Comparison of ENCODE assay signal across 9 cellular contexts in the genomic region with DNA sequence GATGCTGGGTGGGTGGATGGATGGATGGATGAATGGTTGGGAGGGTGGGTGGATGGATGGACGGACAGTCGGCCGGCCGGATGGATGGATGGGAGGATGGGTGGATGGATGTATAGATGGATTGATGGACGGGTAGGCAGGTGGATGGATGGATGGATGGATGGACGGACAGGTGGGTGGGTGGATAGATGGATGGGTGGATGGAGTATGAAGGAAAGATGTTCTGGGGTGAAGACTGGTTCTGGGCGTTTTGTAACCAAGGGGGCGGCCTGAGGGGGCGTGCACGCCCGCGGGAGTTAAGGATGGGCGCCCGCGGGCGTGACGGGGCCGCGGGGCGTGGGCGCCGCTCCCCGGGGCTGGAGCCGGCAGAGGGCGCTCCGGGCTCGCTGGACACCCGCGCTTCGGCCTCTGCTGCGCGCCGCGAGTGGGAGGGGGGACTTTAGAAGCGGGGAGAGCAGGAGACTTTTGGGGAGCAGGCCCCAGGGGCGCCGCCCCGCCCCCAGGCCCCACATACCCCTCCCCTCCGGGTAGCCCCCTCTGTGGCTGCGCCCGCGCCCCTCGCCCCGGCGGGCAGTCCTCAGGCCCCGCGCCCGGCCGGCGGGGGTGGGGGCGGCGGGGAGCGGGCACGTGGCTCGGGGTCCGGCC. TPM values are rescaled to one million over a fixed set of nuclear protein-coding genes. Genes with fewer than 3 reads are reported as not detected.
DNase-seq lines count a peak whose midpoint lies in the region; ATAC-seq and TF ChIP-seq lines count a peak whose summit lies in the region.
"Had no signal": no experiment of that assay in that cellular context is flagged by ENCODE, and none has a peak within 500 bp of the region (broad histone marks: within the 10 kb centered on the region; RNA-seq: fewer than 3 reads in every experiment).

TSS of gene NECAB2 (plus strand) at position 407 of the 645 bp plus-strand sequence. CDS start 405 bp downstream, outside the sequence.

- no peaks in the 10 kb centered on the region for H3K9me3 Mint-ChIP-seq in activated naive CD4-positive, alpha-beta T cell treated with anti-CD3 and anti-CD28 coated beads, Interleukin-2, amount 50 U/mL, for 72 hours

- H3K4me1 ChIP-seq in DOHH2 (ENCODE audit: control insufficient read depth, low read length) (no peaks in the 10 kb centered on the region), cardiac muscle cell (ENCODE audit: low read depth) (no peaks in the 10 kb centered on the region)

- H3K27ac Mint-ChIP-seq in activated naive CD4-positive, alpha-beta T cell treated with anti-CD3 and anti-CD28 coated beads, Interleukin-2, amount 50 U/mL, for 72 hours = no peak within 1 kb of the TSS

- H3K36me3 ChIP-seq in DOHH2 (ENCODE audit: control insufficient read depth, low read length) = no peaks in the 10 kb centered on the region
- no peaks in the 10 kb centered on the region for H3K36me3 ChIP-seq in cardiac muscle cell

- H3K27ac ChIP-seq in DOHH2 (ENCODE audit: low read depth, low read length) (no peak within 1 kb of the TSS), cardiac muscle cell (no peak within 1 kb of the TSS)

- DNase-seq in HK-2 (ENCODE audit: unreplicated experiment) = peak; percentile 58
- peak in 1 of 2 donors; percentile 49 for DNase-seq in activated naive CD4-positive, alpha-beta T cell treated with anti-CD3 and anti-CD28 coated beads, Interleukin-2, amount 50 U/mL, for 72 hours (ENCODE audit: low spot score in 2 of 2)
- DNase-seq in cardiac muscle cell (ENCODE audit: low read depth in 1 of 2, low spot score in 1 of 2) = peak; percentile 36 to 72
- DNase-seq in pons (ENCODE audit: low spot score) = peak; percentile 9
- DNase-seq in kidney glomerular epithelial cell (lab: John Stamatoyannopoulos, UW) = no peak
- DNase-seq in stimulated activated naive CD4-positive, alpha-beta T cell (lab: John Stamatoyannopoulos, UW) = no peak

- no peaks in the 10 kb centered on the region for H3K9me3 ChIP-seq in DOHH2 (ENCODE audit: control insufficient read depth, insufficient read depth, low read length)
- H3K9me3 ChIP-seq in cardiac muscle cell (ENCODE audit: low read depth) = no peaks in the 10 kb centered on the region

- no peaks in the 10 kb centered on the region for H3K9me2 ChIP-seq in DOHH2 (replicated peaks; ENCODE audit: control insufficient read depth, low read length)

- no peaks in the 10 kb centered on the region for H3K79me2 ChIP-seq in DOHH2 (ENCODE audit: control insufficient read depth, low read length)

- no peaks in the 10 kb centered on the region for H3F3A ChIP-seq in DOHH2 (ENCODE audit: control insufficient read depth, insufficient read depth)

- H4K20me1 ChIP-seq in DOHH2 (ENCODE audit: control insufficient read depth, insufficient read depth, low read depth, low read length) = no peaks in the 10 kb centered on the region

- peak; percentile 45 to 64 for ATAC-seq in activated naive CD4-positive, alpha-beta T cell treated with anti-CD3 and anti-CD28 coated beads, Interleukin-2, amount 50 U/mL, for 72 hours
- no peak for ATAC-seq in HG02763 (IDR thresholded peaks at IDR 0.05; ENCODE audit: unreplicated experiment)

- peak; percentile 49 for TF ChIP-seq CTCF in DOHH2 (IDR thresholded peaks at IDR 0.05; ENCODE audit: low read depth, low read length, poor library complexity, severe bottlenecking)
- peak; percentile 49 for TF ChIP-seq CTCF in cardiac muscle cell (IDR thresholded peaks at IDR 0.05; ENCODE audit: low read depth, low read length)

- H3K36me3 Mint-ChIP-seq in activated naive CD4-positive, alpha-beta T cell treated with anti-CD3 and anti-CD28 coated beads, Interleukin-2, amount 50 U/mL, for 72 hours = no peaks in the 10 kb centered on the region

- H3K4me2 ChIP-seq in DOHH2 (ENCODE audit: low read length) = no peak within 1 kb of the TSS

- H3K27me3 ChIP-seq in DOHH2 (ENCODE audit: control insufficient read depth, low read length) (no peaks in the 10 kb centered on the region), cardiac muscle cell (peaks cover 12% of the 10 kb centered on the region)

- H3K4me3 ChIP-seq in DOHH2 (ENCODE audit: low read length) (no peak within 1 kb of the TSS), cardiac muscle cell (peak within 1 kb of the TSS; percentile 44)

RNA-seq across cellular contexts. Expression of gene NECAB2, which starts in this region (rescaled TPM):
- not detected for total RNA-seq in activated naive CD4-positive, alpha-beta T cell treated with anti-CD3 and anti-CD28 coated beads, Interleukin-2, amount 50 U/mL, for 72 hours
- 0.63 and 2.7 TPM in 2 replicates for total RNA-seq in cardiac muscle cell
- 0.90 and 2.2 TPM in 2 replicates for polyA plus RNA-seq in cardiac muscle cell
- total RNA-seq: T-helper 1 cell treated with Interleukin-12 subunit alpha and Interleukin-12 subunit beta and Interleukin-4 antibody, amounts not matched to agents 30 ng/mL and 1 ng/mL, for 36 hours had no signal

Comparison
In these comparisons a context has a peak if more than half of its experiments do, and no peak if none do; other contexts are left out.
1. Peak in ATAC-seq in activated naive CD4-positive, alpha-beta T cell treated with anti-CD3 and anti-CD28 coated beads, Interleukin-2, amount 50 U/mL, for 72 hours; RNA of the gene not detected or under 1 TPM.
2. DNase-seq: peak in HK-2 (single experiment), cardiac muscle cell (2 of 2) and pons (single experiment); none in kidney glomerular epithelial cell (single experiment) and stimulated activated naive CD4-positive, alpha-beta T cell (0 of 6).